ENCODE assay signal across 15 cellular contexts in the genomic region with DNA sequence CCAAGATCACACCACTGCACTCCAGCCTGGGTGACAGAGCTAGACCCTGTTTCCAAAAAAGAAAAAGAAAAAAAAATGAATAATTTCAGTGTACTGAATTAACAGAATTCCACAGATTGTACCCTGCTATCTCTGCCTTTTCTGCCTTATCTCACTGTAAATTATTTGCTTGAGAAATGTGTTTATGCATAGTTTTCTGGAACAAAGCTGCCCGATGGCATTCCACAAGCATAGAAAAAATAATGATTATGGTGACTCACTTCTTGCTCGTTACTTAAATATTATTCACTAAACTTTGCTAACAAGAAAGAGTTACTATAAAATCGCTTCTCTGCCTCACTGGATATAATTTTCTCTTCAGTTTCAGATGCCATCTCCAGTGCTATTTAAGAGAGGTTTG.
DNase-seq lines count a peak whose midpoint lies in the region; ATAC-seq, FAIRE-seq and TF ChIP-seq lines count a peak whose summit lies in the region.
"Had no signal": no experiment of that assay in that cellular context is flagged by ENCODE, and none has a peak within 500 bp of the region (broad histone marks: within the 10 kb centered on the region; RNA-seq: fewer than 3 reads in every experiment).

No MANE protein-coding gene starts in this region.

- TF ChIP-seq EP300 in stomach (IDR thresholded peaks at IDR 0.05), result no peak

- no peaks in the 10 kb centered on the region for H3K27me3 ChIP-seq in brain microvascular endothelial cell (replicated peaks)
- no peaks in the 10 kb centered on the region for H3K27me3 ChIP-seq in stomach

- H3K27ac ChIP-seq in brain microvascular endothelial cell, result peak overlapping the region; percentile 50
- peak overlapping the region; percentile 17 to 77 (median 38) for H3K27ac ChIP-seq in stomach

- TF ChIP-seq POLR2A in stomach (IDR thresholded peaks at IDR 0.05) (no peak), H54 (IDR thresholded peaks at IDR 0.05; ENCODE audit: low read depth, low read length) (no peak)

- no peak for FAIRE-seq in H54 (lab: Jason Lieb, UNC)
- FAIRE-seq: GM12878 had no signal

- in situ Hi-C loops in brain microvascular endothelial cell (cut with HindIII; ENCODE audit: low pct_ligation_motif_present, low sequenced_read_pairs), result no loop called here

- WGBS in stomach, 5 donors, result 31 to 45% (median 35%) methylated on average over 3 of the region's 3 CpGs

- intact Hi-C loops in stomach (cut with DNase I; ENCODE audit: low total_unique reads), result no loop called here

- H3K4me1 ChIP-seq in stomach, result peaks cover 10 to 59% (median 25%) of the 10 kb centered on the region in 4 donors

- no peak overlapping the region for H3K4me3 ChIP-seq in brain microvascular endothelial cell (ENCODE audit: low read depth, low read length)
- no peak overlapping the region for H3K4me3 ChIP-seq in stomach
- H3K4me3 ChIP-seq: GM12878 had no signal

- no peak for ATAC-seq in GM21381 (IDR thresholded peaks at IDR 0.05; ENCODE audit: unreplicated experiment)
- ATAC-seq: GM12878 had no signal

- no peaks in the 10 kb centered on the region for H3K36me3 ChIP-seq in brain microvascular endothelial cell (replicated peaks)
- H3K36me3 ChIP-seq in stomach, result no peaks in the 10 kb centered on the region

- TF ChIP-seq CTCF in brain microvascular endothelial cell (IDR thresholded peaks at IDR 0.05; ENCODE audit: low read depth, low read length, missing control alignments) (no peak), stomach (IDR thresholded peaks at IDR 0.05) (no peak)

- H3K9me3 ChIP-seq in stomach, result no peaks in the 10 kb centered on the region

- peak; percentile 74 for DNase-seq in HCEC 1CT
- DNase-seq in brain microvascular endothelial cell, result peak; percentile 16
- peak; percentile 80 for DNase-seq in iris pigment epithelial cell (ENCODE audit: low read depth)
- no peak for DNase-seq in stomach
- no peak for DNase-seq in H54 (ENCODE audit: insufficient read length, low spot score)
- no peak for DNase-seq in NCI-H1092 treated with DMSO at 0.1 percent for 48 hours (lab: John Stamatoyannopoulos, UW)
- DNase-seq: activated CD4-positive, alpha-beta memory T cell treated with anti-CD3 and anti-CD28 coated beads, Interleukin-2, amount 10 ng/mL, durations not matched to agents 7 days and 5 days; CD4-positive, CD25-positive, alpha-beta regulatory T cell; KBM-7; NCI-H446 treated with DMSO at 0.1 percent for 48 hours; occipital lobe; stimulated activated CD4-positive, alpha-beta T cell treated with anti-CD3 and anti-CD28 coated beads, Interleukin-12 subunit alpha, Interleukin-12 subunit beta, amount 100 ng/mL, for 4 hours; SW 1271 had no signal

Comparison
In these comparisons a context has a peak if more than half of its experiments do, and no peak if none do; other contexts are left out.
1. DNase-seq: peak in HCEC 1CT (single experiment), brain microvascular endothelial cell (single experiment) and iris pigment epithelial cell (single experiment); none in stomach (single experiment), H54 (single experiment) and NCI-H1092 treated with DMSO at 0.1 percent for 48 hours (single experiment).